Comparison of ENCODE assay signal across 19 cellular contexts in genomic region chr5:43619911-43620310, GRCh38.
"Had no signal": no experiment of that assay in that cellular context is flagged by ENCODE, and none has a peak within 500 bp of the region (broad histone marks: within the 10 kb centered on the region; RNA-seq: fewer than 3 reads in every experiment).

No MANE protein-coding gene starts in this region.

- H3K9ac ChIP-seq: neural progenitor cell had no signal

- H3K27me3 Mint-ChIP-seq: activated CD4-positive, alpha-beta memory T cell treated with anti-CD3 and anti-CD28 coated beads, Interleukin-2, amount 10 ng/mL, durations not matched to agents 7 days and 5 days; activated CD4-positive, alpha-beta T cell treated with anti-CD3 and anti-CD28 coated beads, Interleukin-2, amount 10 ng/mL, durations not matched to agents 24 days and 14 days; activated CD8-positive, alpha-beta memory T cell treated with anti-CD3 and anti-CD28 coated beads, Interleukin-2, amount 10 ng/mL, durations not matched to agents 7 days and 5 days; activated naive CD4-positive, alpha-beta T cell treated with anti-CD3 and anti-CD28 coated beads, Interleukin-2, amount 50 U/mL, for 24 hours; central memory CD8-positive, alpha-beta T cell; naive thymus-derived CD8-positive, alpha-beta T cell had no signal

- H3K4me3 ChIP-seq: adrenal gland, colonic mucosa, neural progenitor cell had no signal

- H3K4me1 ChIP-seq: adrenal gland, colonic mucosa, neural progenitor cell had no signal

- H3K27me3 ChIP-seq: adrenal gland, colonic mucosa, neural progenitor cell had no signal

- H3K36me3 ChIP-seq: neural progenitor cell had no signal

- H3K4me1 Mint-ChIP-seq: activated CD8-positive, alpha-beta memory T cell treated with anti-CD3 and anti-CD28 coated beads, Interleukin-2, amount 10 ng/mL, durations not matched to agents 7 days and 5 days had no signal

- ATAC-seq: activated CD4-positive, CD25-positive, alpha-beta regulatory T cell treated with anti-CD3 and anti-CD28 coated beads, Interleukin-2, amount 50 U/mL, for 24 hours; activated CD8-positive, alpha-beta memory T cell treated with anti-CD3 and anti-CD28 coated beads, Interleukin-2, amount 10 ng/mL, durations not matched to agents 7 days and 5 days; left ventricle myocardium superior; naive thymus-derived CD8-positive, alpha-beta T cell had no signal

- H3K9me3 Mint-ChIP-seq: activated CD4-positive, alpha-beta memory T cell treated with anti-CD3 and anti-CD28 coated beads, Interleukin-2, amount 10 ng/mL, durations not matched to agents 7 days and 5 days; activated CD4-positive, alpha-beta T cell treated with anti-CD3 and anti-CD28 coated beads, Interleukin-2, amount 10 ng/mL, durations not matched to agents 24 days and 14 days; activated naive CD4-positive, alpha-beta T cell treated with anti-CD3 and anti-CD28 coated beads, Interleukin-2, amount 50 U/mL, for 24 hours; activated T-helper 1 cell treated with anti-CD3 and anti-CD28 coated beads, Interleukin-12 subunit alpha, Interleukin-12 subunit beta, Interleukin-2, Interleukin-4 antibody, amounts not matched to agents 30 ng/mL and 10 ng/mL and 1 ng/mL, durations not matched to agents 14 hours and 24 hours and 36 hours; central memory CD8-positive, alpha-beta T cell; naive thymus-derived CD8-positive, alpha-beta T cell; neural progenitor cell had no signal

- H3K27ac Mint-ChIP-seq: activated CD4-positive, alpha-beta T cell treated with anti-CD3 and anti-CD28 coated beads, Interleukin-2, amount 10 ng/mL, durations not matched to agents 24 days and 14 days; activated CD8-positive, alpha-beta memory T cell treated with anti-CD3 and anti-CD28 coated beads, Interleukin-2, amount 10 ng/mL, durations not matched to agents 7 days and 5 days; activated naive CD4-positive, alpha-beta T cell treated with anti-CD3 and anti-CD28 coated beads, Interleukin-2, amount 50 U/mL, for 24 hours; activated T-helper 1 cell treated with anti-CD3 and anti-CD28 coated beads, Interleukin-12 subunit alpha, Interleukin-12 subunit beta, Interleukin-2, Interleukin-4 antibody, amounts not matched to agents 30 ng/mL and 10 ng/mL and 1 ng/mL, durations not matched to agents 14 hours and 24 hours and 36 hours; neural progenitor cell had no signal

- H3K4me3 Mint-ChIP-seq: activated CD4-positive, alpha-beta memory T cell treated with anti-CD3 and anti-CD28 coated beads, Interleukin-2, amount 10 ng/mL, durations not matched to agents 7 days and 5 days; activated CD4-positive, alpha-beta T cell treated with anti-CD3 and anti-CD28 coated beads, Interleukin-2, amount 10 ng/mL, durations not matched to agents 24 days and 14 days; activated CD8-positive, alpha-beta memory T cell treated with anti-CD3 and anti-CD28 coated beads, Interleukin-2, amount 10 ng/mL, durations not matched to agents 7 days and 5 days; activated naive CD4-positive, alpha-beta T cell treated with anti-CD3 and anti-CD28 coated beads, Interleukin-2, amount 50 U/mL, for 24 hours; activated T-helper 1 cell treated with anti-CD3 and anti-CD28 coated beads, Interleukin-12 subunit alpha, Interleukin-12 subunit beta, Interleukin-2, Interleukin-4 antibody, amounts not matched to agents 30 ng/mL and 10 ng/mL and 1 ng/mL, durations not matched to agents 14 hours and 24 hours and 36 hours; central memory CD8-positive, alpha-beta T cell; naive thymus-derived CD8-positive, alpha-beta T cell; neural progenitor cell had no signal

- H3K9me3 ChIP-seq: adrenal gland, colonic mucosa had no signal

- DNase-seq: activated CD4-positive, alpha-beta memory T cell treated with anti-CD3 and anti-CD28 coated beads, Interleukin-2, amount 10 ng/mL, durations not matched to agents 7 days and 5 days; activated CD4-positive, alpha-beta T cell treated with anti-CD3 and anti-CD28 coated beads, Interleukin-2, amount 10 ng/mL, durations not matched to agents 24 days and 14 days; activated CD8-positive, alpha-beta memory T cell treated with anti-CD3 and anti-CD28 coated beads, Interleukin-2, amount 10 ng/mL, durations not matched to agents 7 days and 5 days; activated gamma-delta T cell; adrenal gland; colonic mucosa; kidney; left ventricle myocardium superior; naive thymus-derived CD8-positive, alpha-beta T cell; posterior cingulate gyrus; stimulated activated CD4-positive, alpha-beta T cell treated with anti-CD3 and anti-CD28 coated beads, Interleukin-4, amount 100 ng/mL, for 24 hours; stimulated activated naive CD4-positive, alpha-beta T cell treated with Interleukin-2 at 50 U/mL for 16 hours; SW 1271 had no signal

- H2AFZ ChIP-seq: neural progenitor cell had no signal

- H3K27ac ChIP-seq: adrenal gland, colonic mucosa, neural progenitor cell, VCaP had no signal

- H3K4me2 ChIP-seq: neural progenitor cell had no signal
